17 cellular contexts compared by ENCODE assay signal in genomic region chr1:53732912-53733317, GRCh38. TPM values are rescaled to one million over a fixed set of nuclear protein-coding genes. Genes with fewer than 3 reads are reported as not detected.
DNase-seq lines count a peak whose midpoint lies in the region; ATAC-seq, FAIRE-seq and TF ChIP-seq lines count a peak whose summit lies in the region.
"Had no signal": no experiment of that assay in that cellular context is flagged by ENCODE, and none has a peak within 500 bp of the region (broad histone marks: within the 10 kb centered on the region; RNA-seq: fewer than 3 reads in every experiment).

No MANE protein-coding gene starts in this region.

- no peaks in the 10 kb centered on the region for H4K20me1 ChIP-seq in astrocyte (ENCODE audit: insufficient read depth, low read length)

- TF ChIP-seq CTCF in A673 (conservative IDR thresholded peaks at IDR 0.05; ENCODE audit: low read depth, low read length) (no peak), HEK293 (tag by site-specific recombination; IDR thresholded peaks at IDR 0.05) (no peak), astrocyte (IDR thresholded peaks at IDR 0.05; ENCODE audit: insufficient read depth, low read depth, low read length) (no peak), foreskin keratinocyte (conservative IDR thresholded peaks at IDR 0.05) (no peak), esophagus muscularis mucosa (IDR thresholded peaks at IDR 0.05) (no peak), colonic mucosa (IDR thresholded peaks at IDR 0.05) (no peak), RWPE1 (conservative IDR thresholded peaks at IDR 0.05; ENCODE audit: low read depth) (no peak)

- H3K4me2 ChIP-seq in astrocyte (ENCODE audit: low read length), result peak overlapping the region; percentile 94

- H3K4me1 ChIP-seq in A673 (ENCODE audit: insufficient read depth, low read length, poor library complexity, severe bottlenecking) (no peaks in the 10 kb centered on the region), HEK293 (ENCODE audit: control insufficient read depth, insufficient read depth, low read length) (peaks cover 26% of the 10 kb centered on the region), astrocyte (ENCODE audit: insufficient read depth, low read length) (peaks cover 69% of the 10 kb centered on the region), foreskin keratinocyte (no peaks in the 10 kb centered on the region), esophagus muscularis mucosa (peaks cover under 1 to 6% (median 5%) of the 10 kb centered on the region in 4 donors), colonic mucosa (no peaks in the 10 kb centered on the region)

- H3K9me3 ChIP-seq in A673 (ENCODE audit: low read depth, low read length, poor library complexity, severe bottlenecking) (no peaks in the 10 kb centered on the region), HEK293 (ENCODE audit: control insufficient read depth, insufficient read depth, low read depth, low read length) (no peaks in the 10 kb centered on the region), astrocyte (ENCODE audit: insufficient read depth, low read depth, low read length) (no peaks in the 10 kb centered on the region), esophagus muscularis mucosa (no peaks in the 10 kb centered on the region), colonic mucosa (no peaks in the 10 kb centered on the region)
- H3K9me3 ChIP-seq: heart left ventricle had no signal

- FAIRE-seq in astrocyte (lab: Jason Lieb, UNC), result peak; percentile 90
- FAIRE-seq: A204.1 had no signal

- H3K9ac ChIP-seq in astrocyte (ENCODE audit: low read length) (peak overlapping the region; percentile 95), colonic mucosa (ENCODE audit: low read depth in 2 of 2, low read length in 2 of 2) (no peak overlapping the region)

- TF ChIP-seq POLR2A in esophagus muscularis mucosa (IDR thresholded peaks at IDR 0.05; ENCODE audit: low read depth), result no peak

- H3K27ac Mint-ChIP-seq in astrocyte (ENCODE audit: unreplicated experiment), result no peak overlapping the region
- H3K27ac Mint-ChIP-seq: dendritic cell treated with granulocyte-macrophage colony-stimulating factor and Interleukin-4, amounts not matched to agents 40 ng/mL and 50 ng/mL, for 4 days; natural killer cell treated with Interleukin-12 subunit alpha and Interleukin-12 subunit beta and Interleukin-15 and Interleukin-18, amount 100 ng/mL, for 72 hours had no signal

- H3K4me1 Mint-ChIP-seq in astrocyte (ENCODE audit: low read depth, unreplicated experiment), result peaks cover 3% of the 10 kb centered on the region

- H3K27me3 Mint-ChIP-seq in astrocyte (ENCODE audit: low read depth, unreplicated experiment), result peaks cover 55% of the 10 kb centered on the region

- H3K27ac ChIP-seq in A673 (ENCODE audit: low read depth, low read length, poor library complexity, severe bottlenecking), result no peak overlapping the region
- no peak overlapping the region; the same call in 1 of the 2 replicates for H3K27ac ChIP-seq in HEK293 (ENCODE audit: extremely low read depth, low read depth, low read length)
- peak overlapping the region; percentile 100 for H3K27ac ChIP-seq in astrocyte (ENCODE audit: low read depth, low read length)
- no peak overlapping the region for H3K27ac ChIP-seq in foreskin keratinocyte
- no peak overlapping the region for H3K27ac ChIP-seq in esophagus muscularis mucosa (replicated peaks in 1 of 4)
- no peak overlapping the region for H3K27ac ChIP-seq in colonic mucosa
- H3K27ac ChIP-seq in RWPE1, result no peak overlapping the region

- no peak for TF ChIP-seq EP300 in esophagus muscularis mucosa (IDR thresholded peaks at IDR 0.05)

- H3K36me3 ChIP-seq in A673 (ENCODE audit: insufficient read depth, low read length, poor library complexity, severe bottlenecking) (no peaks in the 10 kb centered on the region), HEK293 (ENCODE audit: control insufficient read depth in 2 of 2, insufficient read depth in 1 of 2, low read length in 2 of 2) (no peaks in the 10 kb centered on the region), astrocyte (ENCODE audit: insufficient read depth, low read length) (no peaks in the 10 kb centered on the region), esophagus muscularis mucosa (no peaks in the 10 kb centered on the region), colonic mucosa (no peaks in the 10 kb centered on the region)
- H3K36me3 ChIP-seq: heart left ventricle had no signal

- H3K36me3 Mint-ChIP-seq in astrocyte (ENCODE audit: low read depth, unreplicated experiment), result no peaks in the 10 kb centered on the region
- H3K36me3 Mint-ChIP-seq: natural killer cell treated with Interleukin-12 subunit alpha and Interleukin-12 subunit beta and Interleukin-15 and Interleukin-18, amount 100 ng/mL, for 72 hours had no signal

- 63% methylated on average over 6 of the region's 6 CpGs for whole genome bisulfite sequencing in esophagus muscularis mucosa

- peaks cover 27% of the 10 kb centered on the region for H3K27me3 ChIP-seq in A673 (replicated peaks; ENCODE audit: insufficient read depth, low read depth, low read length, poor library complexity)
- H3K27me3 ChIP-seq in astrocyte (ENCODE audit: insufficient read depth, low read length), result no peaks in the 10 kb centered on the region
- H3K27me3 ChIP-seq in foreskin keratinocyte, result peaks cover 93% of the 10 kb centered on the region
- H3K27me3 ChIP-seq in esophagus muscularis mucosa, result peaks cover 0 to 27% (median 2%) of the 10 kb centered on the region in 4 donors
- H3K27me3 ChIP-seq in colonic mucosa, result peaks cover 16% of the 10 kb centered on the region

- no peak overlapping the region for H3K4me3 Mint-ChIP-seq in astrocyte (ENCODE audit: unreplicated experiment)
- H3K4me3 Mint-ChIP-seq: dendritic cell treated with granulocyte-macrophage colony-stimulating factor and Interleukin-4, amounts not matched to agents 40 ng/mL and 50 ng/mL, for 4 days; natural killer cell treated with Interleukin-12 subunit alpha and Interleukin-12 subunit beta and Interleukin-15 and Interleukin-18, amount 100 ng/mL, for 72 hours had no signal

- POLR2A ChIA-PET in A673 (lab: Charles Lee; ENCODE audit: low non-redundant PET), result no interaction called here
- POLR2A ChIA-PET in HEK293 (lab: Yijun Ruan, JAX), result no interaction called here
- POLR2A ChIA-PET in RWPE1 (lab: Yijun Ruan, JAX; ENCODE audit: low non-redundant PET), result no interaction called here

- no TSS peak for BruUV-seq in A673 (replicated peaks; lab: Mats Ljungman, UMichigan)

- intact Hi-C loops in A673 (cut with micrococcal nuclease; ENCODE audit: unreplicated experiment), result no loop called here
- intact Hi-C loops in esophagus muscularis mucosa (cut with DNase I), result no loop called here
- intact Hi-C loops in colonic mucosa (cut with DNase I), result no loop called here

- H3K4me3 ChIP-seq in A673 (ENCODE audit: low read depth, low read length, poor library complexity, severe bottlenecking) (no peak overlapping the region), HEK293 (ENCODE audit: low read depth, low read length) (no peak overlapping the region), astrocyte (ENCODE audit: insufficient read depth, low read depth, low read length) (peak overlapping the region; percentile 40), esophagus muscularis mucosa (no peak overlapping the region), colonic mucosa (no peak overlapping the region)

- peaks cover 85% of the 10 kb centered on the region for H3K79me2 ChIP-seq in astrocyte (ENCODE audit: insufficient read depth, low read length)

- H3K9me3 Mint-ChIP-seq in astrocyte (ENCODE audit: unreplicated experiment), result peaks cover 4% of the 10 kb centered on the region
- H3K9me3 Mint-ChIP-seq: dendritic cell treated with granulocyte-macrophage colony-stimulating factor and Interleukin-4, amounts not matched to agents 40 ng/mL and 50 ng/mL, for 4 days; natural killer cell treated with Interleukin-12 subunit alpha and Interleukin-12 subunit beta and Interleukin-15 and Interleukin-18, amount 100 ng/mL, for 72 hours had no signal

- ATAC-seq in foreskin keratinocyte, result no peak
- ATAC-seq in HG03442 (IDR thresholded peaks at IDR 0.05; ENCODE audit: unreplicated experiment), result no peak
- ATAC-seq: HCT116; heart left ventricle; left lobe of liver; natural killer cell treated with Interleukin-12 subunit alpha and Interleukin-12 subunit beta and Interleukin-15 and Interleukin-18, amount 100 ng/mL, for 72 hours; Right ventricle myocardium inferior had no signal

- CTCF ChIA-PET in A673 (lab: Charles Lee), result no interaction called here
- CTCF ChIA-PET in HEK293 (lab: Yijun Ruan, JAX), result interaction anchor here (1.7 kb wide), 1 partner anchor 21 kb away, joined by 8 read pairs; no protein-coding TSS in a partner anchor
- CTCF ChIA-PET in RWPE1 (lab: Yijun Ruan, JAX), result no interaction called here

- no peak overlapping the region for H2AFZ ChIP-seq in astrocyte (ENCODE audit: low read depth, low read length)

- DNase-seq in A673 (ENCODE audit: low spot score) (peak; percentile 18), astrocyte (ENCODE audit: low read depth) (peak; percentile 96), foreskin keratinocyte (peak; percentile 28 to 35), esophagus muscularis mucosa (ENCODE audit: extremely low spot score) (no peak), colonic mucosa (no peak), RWPE1 (ENCODE audit: low spot score) (no peak)
- DNase-seq: activated gamma-delta T cell, heart left ventricle, NCI-H510A treated with DMSO at 0.1 percent for 48 hours had no signal

TF ChIP-seq in HEK293, 187 proteins besides CTCF, POLR2A, EP300 and RAD21 (continues in another document):
- TF ChIP-seq, protein P1, sequence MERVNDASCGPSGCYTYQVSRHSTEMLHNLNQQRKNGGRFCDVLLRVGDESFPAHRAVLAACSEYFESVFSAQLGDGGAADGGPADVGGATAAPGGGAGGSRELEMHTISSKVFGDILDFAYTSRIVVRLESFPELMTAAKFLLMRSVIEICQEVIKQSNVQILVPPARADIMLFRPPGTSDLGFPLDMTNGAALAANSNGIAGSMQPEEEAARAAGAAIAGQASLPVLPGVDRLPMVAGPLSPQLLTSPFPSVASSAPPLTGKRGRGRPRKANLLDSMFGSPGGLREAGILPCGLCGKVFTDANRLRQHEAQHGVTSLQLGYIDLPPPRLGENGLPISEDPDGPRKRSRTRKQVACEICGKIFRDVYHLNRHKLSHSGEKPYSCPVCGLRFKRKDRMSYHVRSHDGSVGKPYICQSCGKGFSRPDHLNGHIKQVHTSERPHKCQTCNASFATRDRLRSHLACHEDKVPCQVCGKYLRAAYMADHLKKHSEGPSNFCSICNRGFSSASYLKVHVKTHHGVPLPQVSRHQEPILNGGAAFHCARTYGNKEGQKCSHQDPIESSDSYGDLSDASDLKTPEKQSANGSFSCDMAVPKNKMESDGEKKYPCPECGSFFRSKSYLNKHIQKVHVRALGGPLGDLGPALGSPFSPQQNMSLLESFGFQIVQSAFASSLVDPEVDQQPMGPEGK (tag by site-specific recombination; IDR thresholded peaks at IDR 0.05), result 0 out of 2 replicates have a peak, but pooled peaks have one; percentile 33
- TF ChIP-seq TRIM28 (IDR thresholded peaks at IDR 0.05; ENCODE audit: borderline replicate concordance, low read length) (no peak), ZNF626 (tag by site-specific recombination; IDR thresholded peaks at IDR 0.05) (no peak), ZNF23 (tag by site-specific recombination; IDR thresholded peaks at IDR 0.05; ENCODE audit: borderline replicate concordance) (no peak)

RNA-seq across cellular contexts. Expression of gene GLIS1, which starts 6.0 kb away (rescaled TPM):
- 0.13 and 0.24 TPM in 2 replicates for total RNA-seq in A673 (2021)
- 0.07 TPM in 1 of 2 replicates, not detected in the other for total RNA-seq in astrocyte
- total RNA-seq in foreskin keratinocyte, result not detected in 2 replicates
- not detected in 2 replicates for polyA plus RNA-seq in foreskin keratinocyte
- under 1 TPM in 2 of 4 donors, not detected in 2; 0.17 to 0.42 TPM for total RNA-seq in esophagus muscularis mucosa
- total RNA-seq in colonic mucosa, result under 1 TPM in 1 of 2 donors, not detected in 1; 0.16 TPM
- total RNA-seq: left lobe of liver; natural killer cell treated with Interleukin-12 subunit alpha and Interleukin-12 subunit beta and Interleukin-15 and Interleukin-18, amount 100 ng/mL, for 72 hours; Right ventricle myocardium inferior had no signal

Comparison
In these comparisons a context has a peak if more than half of its experiments do, and no peak if none do; other contexts are left out.
1. DNase-seq: peak in A673 (single experiment), astrocyte (single experiment) and foreskin keratinocyte (2 of 2); none in esophagus muscularis mucosa (single experiment), colonic mucosa (single experiment) and RWPE1 (single experiment).